8 cellular contexts compared by ENCODE assay signal in the genomic region with DNA sequence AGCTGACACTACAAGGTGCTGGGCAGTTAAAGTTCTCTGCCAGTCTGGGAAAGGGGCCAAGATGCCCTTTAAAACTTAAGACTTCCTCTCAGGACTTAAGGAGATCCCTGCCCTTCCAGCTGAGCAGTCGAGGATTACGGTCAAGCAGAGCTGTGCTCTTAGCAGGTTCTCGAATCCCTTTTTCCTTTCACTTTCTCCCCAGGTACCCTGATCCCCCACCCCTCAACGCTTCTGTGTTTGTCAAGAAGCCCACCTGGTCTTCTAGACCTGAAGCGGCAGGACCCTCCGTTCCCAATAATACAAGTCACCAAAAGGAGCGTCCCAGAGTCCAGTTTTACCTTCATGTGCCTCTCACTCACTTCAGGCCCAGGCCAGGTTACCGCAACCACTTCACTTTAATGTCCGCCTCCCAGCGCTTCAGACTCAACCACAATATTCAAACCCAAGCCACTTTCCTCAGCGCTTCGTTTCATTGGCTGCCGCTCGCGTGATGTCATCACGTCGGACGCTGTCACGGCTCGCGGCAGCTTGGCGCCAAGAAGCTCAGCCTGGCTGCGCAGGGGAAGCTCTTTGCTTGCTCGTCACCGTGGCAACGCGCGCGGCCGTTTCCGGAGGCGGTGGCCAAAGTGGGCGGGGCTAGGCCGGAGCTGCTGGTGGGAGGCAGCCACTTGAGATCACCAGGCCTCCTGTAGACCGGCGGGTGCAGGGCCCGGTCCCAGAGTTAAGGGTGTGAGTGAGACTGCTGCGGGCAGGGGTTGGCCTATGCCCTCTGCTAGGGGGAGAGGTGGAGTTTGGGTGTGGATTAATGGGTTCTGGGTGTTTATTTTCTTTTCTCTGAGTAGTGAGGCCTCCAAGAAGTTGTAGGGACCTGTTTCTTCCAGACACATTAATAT. TPM values are rescaled to one million over a fixed set of nuclear protein-coding genes. Genes with fewer than 3 reads are reported as not detected.
A peak's percentile ranks its signal among the peaks of the same experiment; 100 is the strongest.
DNase-seq lines count a peak whose midpoint lies in the region; ATAC-seq and TF ChIP-seq lines count a peak whose summit lies in the region.

Gene KIF18A (minus strand): TSS at position 431 of the 893 bp plus-strand sequence. CDS start 10,209 bp downstream, outside the sequence.
A gene with protein sequence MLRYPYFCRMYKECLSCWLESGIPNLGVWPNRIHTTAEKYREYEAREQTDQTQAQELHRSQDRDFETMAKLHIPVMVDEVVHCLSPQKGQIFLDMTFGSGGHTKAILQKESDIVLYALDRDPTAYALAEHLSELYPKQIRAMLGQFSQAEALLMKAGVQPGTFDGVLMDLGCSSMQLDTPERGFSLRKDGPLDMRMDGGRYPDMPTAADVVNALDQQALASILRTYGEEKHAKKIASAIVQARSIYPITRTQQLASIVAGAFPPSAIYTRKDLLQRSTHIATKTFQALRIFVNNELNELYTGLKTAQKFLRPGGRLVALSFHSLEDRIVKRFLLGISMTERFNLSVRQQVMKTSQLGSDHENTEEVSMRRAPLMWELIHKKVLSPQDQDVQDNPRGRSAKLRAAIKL (plus strand): TSS at position 663 of the 893 bp plus-strand sequence. CDS start 4,947 bp downstream, outside the sequence.

- H3K9me3 ChIP-seq in right lobe of liver, result no peaks in the 10 kb centered on the region

- H3K9me3 Mint-ChIP-seq in CD14-positive monocyte, result no peaks in the 10 kb centered on the region

- H3K36me3 ChIP-seq in right lobe of liver, result no peaks in the 10 kb centered on the region

- H3K4me3 ChIP-seq in dorsolateral prefrontal cortex, result peak within 1 kb of the TSS; percentile 39 to 87 (median 74)
- H3K4me3 ChIP-seq in right lobe of liver, result peak within 1 kb of the TSS; percentile 36 to 58 (median 54)

- DNase-seq in CD14-positive monocyte (ENCODE audit: low spot score), result peak; percentile 100
- peak; percentile 98 for DNase-seq in NCI-H82 (lab: John Stamatoyannopoulos, UW)
- peak; percentile 99 for DNase-seq in activated CD4-positive, alpha-beta T cell treated with anti-CD3 and anti-CD28 coated beads, Interleukin-2, amount 50 U/mL, for 48 hours
- DNase-seq in dorsolateral prefrontal cortex, result peak; percentile 99 to 100 (median 100)
- DNase-seq in right lobe of liver, result peak; percentile 100
- DNase-seq in stimulated activated CD4-positive, alpha-beta T cell treated with anti-CD3 and anti-CD28 coated beads, Interleukin-4, amount 100 ng/mL, for 4 hours, result peak; percentile 92 to 97

- H3K4me1 ChIP-seq in right lobe of liver, result peaks cover 0 to 19% (median 0%) of the 10 kb centered on the region in 4 donors

- H3K27ac Mint-ChIP-seq in CD14-positive monocyte, result peak within 1 kb of the TSS; percentile 96 to 100 (median 100)

- peaks cover 42% of the 10 kb centered on the region for H3K4me1 Mint-ChIP-seq in CD14-positive monocyte

- TF ChIP-seq POLR2A in right lobe of liver (IDR thresholded peaks at IDR 0.05), result peak; percentile 78

- H3K27me3 ChIP-seq in dorsolateral prefrontal cortex (no peaks in the 10 kb centered on the region), right lobe of liver (no peaks in the 10 kb centered on the region)

- ATAC-seq in GM19397 (IDR thresholded peaks at IDR 0.05; ENCODE audit: unreplicated experiment) (peak; percentile 97), HG03571 (IDR thresholded peaks at IDR 0.05; ENCODE audit: unreplicated experiment) (peak; percentile 91), right lobe of liver (peak; percentile 98 to 99 (median 98))

- intact Hi-C loops in CD14-positive monocyte (cut with micrococcal nuclease), result loop anchor here (10.0 kb wide), 1 partner anchor 603 kb away; the partner anchor contains the start of gene LIN7C (in 2 of the 2)
- intact Hi-C loops in dorsolateral prefrontal cortex (cut with DNase I), result no loop called here
- intact Hi-C loops in right lobe of liver (cut with DNase I), result no loop called here

- H3K27me3 Mint-ChIP-seq in CD14-positive monocyte (ENCODE audit: low read depth in 3 of 3), result no peaks in the 10 kb centered on the region

- peak within 1 kb of the TSS; percentile 97 to 98 for H3K4me3 Mint-ChIP-seq in CD14-positive monocyte

- H3K36me3 Mint-ChIP-seq in CD14-positive monocyte, result peaks cover 2 to 3% of the 10 kb centered on the region in 2 donors

- 0% methylated on average over 25 of the region's 38 CpGs for WGBS in right lobe of liver (ENCODE audit: insufficient coverage, low coverage, low lambda C conversion rate, missing lambda C conversion rate)

- TF ChIP-seq CTCF in CD14-positive monocyte (IDR thresholded peaks at IDR 0.05) (no peak), dorsolateral prefrontal cortex (IDR thresholded peaks at IDR 0.05 in 54 of 56, conservative IDR thresholded peaks at IDR 0.05 in 2 of 56; ENCODE audit: low read depth in 1 of 56, partially characterized antibody in 56 of 56) (peak in 15 of 56 donors; percentile 9 to 42 (median 19)), right lobe of liver (IDR thresholded peaks at IDR 0.05) (no peak)

- peak within 1 kb of the TSS in 56 of 59 donors; percentile 7 to 90 (median 76) for H3K27ac ChIP-seq in dorsolateral prefrontal cortex
- H3K27ac ChIP-seq in right lobe of liver, result peak within 1 kb of the TSS; percentile 6 to 73 (median 65)

RNA-seq across cellular contexts. Expression of gene KIF18A, which starts in this region (rescaled TPM):
- polyA plus RNA-seq in CD14-positive monocyte, result under 1 TPM in 1 of 2 donors, not detected in 1; 0.73 TPM
- total RNA-seq in dorsolateral prefrontal cortex (1 to 10 TPM in 5 of 120 experiments, under 1 TPM in 84, not detected in 31; 0.11 to 1.7 (median 0.39) TPM), right lobe of liver (under 1 TPM; 0.11 to 0.81 (median 0.23) TPM)

RNA-seq across cellular contexts. Expression of the second gene that starts in this region (rescaled TPM):
- polyA plus RNA-seq in CD14-positive monocyte, result 1 to 10 TPM; 2.6 to 2.9 TPM
- total RNA-seq in dorsolateral prefrontal cortex, result 10 to 100 TPM; 15.3 to 30.0 (median 22.2) TPM
- total RNA-seq in right lobe of liver, result 10 to 100 TPM in 1 of 6 experiments, 1 to 10 TPM in 5; 6.5 to 12.0 (median 7.9) TPM

Comparison
In these comparisons a context has a peak if more than half of its experiments do, and no peak if none do; other contexts are left out.
1. Peak in every context shown above with its lines: DNase-seq, ATAC-seq, H3K4me3 ChIP-seq and H3K27ac ChIP-seq.
2. intact Hi-C loops: an anchor here in CD14-positive monocyte (10.0 kb wide); none called in dorsolateral prefrontal cortex and right lobe of liver.